In genomic region chr19:55641376-55642152, GRCh38 we compare ENCODE assay signal across 8 cellular contexts. TPM values are rescaled to one million over a fixed set of nuclear protein-coding genes. Genes with fewer than 3 reads are reported as not detected.
DNase-seq lines count a peak whose midpoint lies in the region; ATAC-seq, FAIRE-seq and TF ChIP-seq lines count a peak whose summit lies in the region.

No MANE protein-coding gene starts in this region.

- peak; percentile 2; the same call in 1 of the 2 replicates for TF ChIP-seq POLR2A in A549 (IDR thresholded peaks at IDR 0.05; ENCODE audit: low read length)

- peaks cover 10% of the 10 kb centered on the region for H3K79me1 ChIP-seq in mesenchymal stem cell (replicated peaks; ENCODE audit: low read length, poor library complexity, severe bottlenecking)

- H2BK5ac ChIP-seq in mesenchymal stem cell (ENCODE audit: low read depth, low read length, poor library complexity, severe bottlenecking) = no peak overlapping the region

- H3K4me2 ChIP-seq in A549 = peak overlapping the region; percentile 100
- H3K4me2 ChIP-seq in mesenchymal stem cell (ENCODE audit: low read length, poor library complexity, severe bottlenecking) = peak overlapping the region; percentile 100

- no peak overlapping the region for H2AFZ ChIP-seq in mesenchymal stem cell (ENCODE audit: low read depth, low read length)

- H2BK12ac ChIP-seq in mesenchymal stem cell (ENCODE audit: low read length in 2 of 2) = peak overlapping the region; percentile 28 to 35

- peak overlapping the region; percentile 57 to 92 for H3K4ac ChIP-seq in mesenchymal stem cell (ENCODE audit: low read depth in 1 of 2, low read length in 2 of 2)

- TF ChIP-seq RAD21 in A549 (conservative IDR thresholded peaks at IDR 0.05 in 1 of 2, IDR thresholded peaks at IDR 0.05 in 1 of 2) = no peak

- no peaks in the 10 kb centered on the region for H3K27me3 ChIP-seq in mesenchymal stem cell (ENCODE audit: control insufficient read depth in 1 of 2, insufficient read depth in 1 of 2, low read length in 2 of 2)
- no peaks in the 10 kb centered on the region for H3K27me3 ChIP-seq in tibial artery

- DNase-seq in A549 (ENCODE audit: low read depth in 1 of 2, low spot score in 1 of 2) = peak; percentile 63 to 68
- DNase-seq in RPMI7951 (ENCODE audit: low read depth) = peak; percentile 34
- peak; percentile 50 for DNase-seq in choroid plexus epithelial cell (ENCODE audit: low read depth)
- DNase-seq in mesenchymal stem cell = peak; percentile 60
- peak in 1 of 2 donors; percentile 29 for DNase-seq in tibial artery
- DNase-seq in middle frontal gyrus (ENCODE audit: extremely low spot score, low spot score) = no peak

- peak overlapping the region; percentile 74 for H2BK15ac ChIP-seq in mesenchymal stem cell (ENCODE audit: low read depth, poor library complexity, severe bottlenecking)

- H3K23ac ChIP-seq in mesenchymal stem cell (ENCODE audit: low read length in 2 of 2) = no peak overlapping the region

- H3K36me3 ChIP-seq in mesenchymal stem cell (ENCODE audit: control insufficient read depth in 1 of 2, insufficient read depth in 2 of 2, low read depth in 1 of 2, low read length in 2 of 2) (peaks cover 25 to 28% of the 10 kb centered on the region in 2 experiments), tibial artery (peaks cover 0 to 21% (median 10%) of the 10 kb centered on the region in 3 donors)

- peak overlapping the region; percentile 92 to 97 for H3K27ac ChIP-seq in A549
- H3K27ac ChIP-seq in mesenchymal stem cell (ENCODE audit: low read length, poor library complexity, severe bottlenecking) = peak overlapping the region; percentile 91
- H3K27ac ChIP-seq in tibial artery = peak overlapping the region; percentile 92 to 95

- no peak for FAIRE-seq in A549 (lab: Jason Lieb, UNC)

- 2% methylated on average over 30 of the region's 31 CpGs for WGBS in A549 (ENCODE audit: missing lambda C conversion rate)
- WGBS in mesenchymal stem cell = 2% methylated on average over 31 of the region's 31 CpGs

- H3K9ac ChIP-seq in mesenchymal stem cell (ENCODE audit: low read length) = peak overlapping the region; percentile 94

- peak overlapping the region in 1 of 2 experiments; percentile 57 for H3K14ac ChIP-seq in mesenchymal stem cell (ENCODE audit: low read length in 2 of 2)

- H2AK5ac ChIP-seq in mesenchymal stem cell (ENCODE audit: low read length, severe bottlenecking) = peak overlapping the region; percentile 88

- peak overlapping the region; percentile 84 to 93 for H3K18ac ChIP-seq in mesenchymal stem cell (ENCODE audit: low read depth in 1 of 2, low read length in 2 of 2)

- CTCF ChIA-PET in A549 (lab: Yijun Ruan, JAX) = interaction anchor here (1.9 to 6.3 kb wide), 4 partner anchors 9 to 137 kb away, joined by 5 to 70 read pairs (median 16); no protein-coding TSS in a partner anchor

- peak overlapping the region; percentile 90 for H4K8ac ChIP-seq in mesenchymal stem cell (ENCODE audit: low read length)

- H3K4me1 ChIP-seq in A549 (peaks cover 29% of the 10 kb centered on the region), mesenchymal stem cell (ENCODE audit: control insufficient read depth, insufficient read depth, low read depth, low read length) (peaks cover 40% of the 10 kb centered on the region), tibial artery (peaks cover 3 to 80% (median 59%) of the 10 kb centered on the region in 4 donors)

- no peak; a peak in 1 of 5 replicates for TF ChIP-seq EP300 in A549 (IDR thresholded peaks at IDR 0.05)

- intact Hi-C loops in tibial artery (cut with DNase I; ENCODE audit: low total_unique reads) = no loop called here

- no peak for TF ChIP-seq CTCF in A549 (IDR thresholded peaks at IDR 0.05)
- TF ChIP-seq CTCF in choroid plexus epithelial cell (conservative IDR thresholded peaks at IDR 0.05; ENCODE audit: low read depth, low read length) = no peak
- TF ChIP-seq CTCF in tibial artery (IDR thresholded peaks at IDR 0.05) = no peak

- ATAC-seq in A549 (peak; percentile 14 to 23), GM19035 (IDR thresholded peaks at IDR 0.05; ENCODE audit: unreplicated experiment) (peak; percentile 4), HG03378 (IDR thresholded peaks at IDR 0.05; ENCODE audit: unreplicated experiment) (no peak)

- POLR2A ChIA-PET in A549 (lab: Yijun Ruan, JAX) = interaction anchor here (0.6 to 4.1 kb wide), 4 partner anchors 9 to 406 kb away, joined by 3 to 25 read pairs (median 4); partner anchors contain the start of gene U2AF2

- H3K9me3 ChIP-seq in A549 (no peaks in the 10 kb centered on the region), mesenchymal stem cell (ENCODE audit: control insufficient read depth, low read length) (no peaks in the 10 kb centered on the region), tibial artery (no peaks in the 10 kb centered on the region)

- peak overlapping the region; percentile 18 for H4K91ac ChIP-seq in mesenchymal stem cell (ENCODE audit: low read length)

- H3K4me3 ChIP-seq in A549 = peak overlapping the region; percentile 63
- peak overlapping the region; percentile 81 for H3K4me3 ChIP-seq in choroid plexus epithelial cell (ENCODE audit: low read depth, low read length)
- peak overlapping the region; percentile 82 to 94 for H3K4me3 ChIP-seq in mesenchymal stem cell (ENCODE audit: insufficient read depth in 1 of 2, low read depth in 1 of 2, low read length in 2 of 2)
- peak overlapping the region; percentile 86 to 92 for H3K4me3 ChIP-seq in tibial artery

- H2BK120ac ChIP-seq in mesenchymal stem cell (ENCODE audit: low read depth, low read length) = peak overlapping the region; percentile 94

TF ChIP-seq in A549, 52 proteins besides CTCF, POLR2A, EP300 and RAD21 (continues in another document):
- TF ChIP-seq RCOR1 (IDR thresholded peaks at IDR 0.05; ENCODE audit: low read depth, low read length) = no peak
- TF ChIP-seq BCL3 (IDR thresholded peaks at IDR 0.05) = 0 out of 3 replicates have a peak, but pooled peaks have one; percentile 20

RNA-seq across cellular contexts. Expression of gene ZNF580, which starts 0.8 kb away (rescaled TPM):
- 9.2 and 15.2 TPM in 2 replicates for polyA plus RNA-seq in A549 (2011; rRNA removed)
- 31.0 and 40.5 TPM in 2 replicates for polyA plus RNA-seq in A549 (2012; cell fraction: cytosol; rRNA removed)
- polyA plus RNA-seq in A549 (2012; cell fraction: nucleus; rRNA removed) = 44.9 and 60.4 TPM in 2 replicates
- polyA plus RNA-seq in A549 (2017; fragmentation: RNase III; extraction: RNeasy Plus Mini Kit Qiagen cat#74134 plus additional on column Dnase treatment) = 40.5 to 57.0 TPM (median 52.8 TPM) in 3 replicates
- polyA minus RNA-seq in A549 (2011; rRNA and poly(A)+ RNA removed) = 14.0 and 15.0 TPM in 2 replicates
- 11.3 and 12.9 TPM in 2 replicates for total RNA-seq in RPMI7951 (2014; rRNA removed; shearing (Covaris generic))
- 46.7 TPM for polyA plus RNA-seq in mesenchymal stem cell (2013, experiment 1 of 2)
- polyA plus RNA-seq in mesenchymal stem cell (2013, experiment 2 of 2) = 48.6 TPM

RNA-seq across cellular contexts. Expression of gene ZNF581, which starts 1.9 kb away (rescaled TPM):
- polyA plus RNA-seq in A549 (2011; rRNA removed) (13.9 and 17.1 TPM in 2 replicates), A549 (2017; fragmentation: RNase III; extraction: RNeasy Plus Mini Kit Qiagen cat#74134 plus additional on column Dnase treatment) (24.3 to 25.6 TPM (median 24.9 TPM) in 3 replicates)
- polyA plus RNA-seq in A549 (2012; cell fraction: cytosol; rRNA removed) = 24.8 and 34.0 TPM in 2 replicates
- 24.9 and 37.8 TPM in 2 replicates for polyA plus RNA-seq in A549 (2012; cell fraction: nucleus; rRNA removed)
- 24.8 and 30.6 TPM in 2 replicates for polyA minus RNA-seq in A549 (2011; rRNA and poly(A)+ RNA removed)
- total RNA-seq in RPMI7951 (2014; rRNA removed; shearing (Covaris generic)) = 13.5 and 13.7 TPM in 2 replicates
- 30.2 TPM for polyA plus RNA-seq in mesenchymal stem cell (2013, experiment 1 of 2)
- polyA plus RNA-seq in mesenchymal stem cell (2013, experiment 2 of 2) = 31.9 TPM

RNA-seq across cellular contexts. Expression of gene CCDC106, which starts 6.4 kb away (rescaled TPM):
- polyA plus RNA-seq in A549 (2011; rRNA removed) = 5.2 and 5.5 TPM in 2 replicates
- 15.3 and 18.3 TPM in 2 replicates for polyA plus RNA-seq in A549 (2012; cell fraction: cytosol; rRNA removed)
- polyA plus RNA-seq in A549 (2012; cell fraction: nucleus; rRNA removed) = 18.6 and 20.8 TPM in 2 replicates
- polyA plus RNA-seq in A549 (2017; fragmentation: RNase III; extraction: RNeasy Plus Mini Kit Qiagen cat#74134 plus additional on column Dnase treatment) = 15.7 to 17.6 TPM (median 17.4 TPM) in 3 replicates
- polyA minus RNA-seq in A549 (2011; rRNA and poly(A)+ RNA removed) = 2.3 and 5.7 TPM in 2 replicates
- 3.7 and 5.7 TPM in 2 replicates for total RNA-seq in RPMI7951 (2014; rRNA removed; shearing (Covaris generic))
- 19.4 TPM for polyA plus RNA-seq in mesenchymal stem cell (2013, experiment 1 of 2)
- polyA plus RNA-seq in mesenchymal stem cell (2013, experiment 2 of 2) = 19.0 TPM

RNA-seq across cellular contexts. Expression of gene U2AF2, which starts 13.3 kb away (rescaled TPM):
- polyA plus RNA-seq in A549 (2011; rRNA removed) = 147 and 157 TPM in 2 replicates
- 498 and 577 TPM in 2 replicates for polyA plus RNA-seq in A549 (2012; cell fraction: cytosol; rRNA removed)
- polyA plus RNA-seq in A549 (2012; cell fraction: nucleus; rRNA removed) = 800 and 847 TPM in 2 replicates
- polyA plus RNA-seq in A549 (2017; fragmentation: RNase III; extraction: RNeasy Plus Mini Kit Qiagen cat#74134 plus additional on column Dnase treatment) = 280 to 302 TPM (median 293 TPM) in 3 replicates
- 154 and 158 TPM in 2 replicates for polyA minus RNA-seq in A549 (2011; rRNA and poly(A)+ RNA removed)
- 80.3 and 108 TPM in 2 replicates for total RNA-seq in RPMI7951 (2014; rRNA removed; shearing (Covaris generic))
- 90.3 TPM for polyA plus RNA-seq in mesenchymal stem cell (2013, experiment 1 of 2)
- polyA plus RNA-seq in mesenchymal stem cell (2013, experiment 2 of 2) = 82.6 TPM

RNA-seq across cellular contexts. Expression of gene ZNF784, which starts 17.2 kb away (rescaled TPM):
- polyA plus RNA-seq in A549 (2011; rRNA removed) (3.5 and 4.1 TPM in 2 replicates), A549 (2017; fragmentation: RNase III; extraction: RNeasy Plus Mini Kit Qiagen cat#74134 plus additional on column Dnase treatment) (6.0 to 7.1 TPM (median 6.6 TPM) in 3 replicates)
- polyA plus RNA-seq in A549 (2012; cell fraction: cytosol; rRNA removed) = 5.1 and 7.2 TPM in 2 replicates
- polyA plus RNA-seq in A549 (2012; cell fraction: nucleus; rRNA removed) = 12.3 and 14.7 TPM in 2 replicates
- polyA minus RNA-seq in A549 (2011; rRNA and poly(A)+ RNA removed) = 5.4 and 5.5 TPM in 2 replicates
- 1.6 and 2.6 TPM in 2 replicates for total RNA-seq in RPMI7951 (2014; rRNA removed; shearing (Covaris generic))
- polyA plus RNA-seq in mesenchymal stem cell (2013, experiment 1 of 2) = 2.4 TPM
- polyA plus RNA-seq in mesenchymal stem cell (2013, experiment 2 of 2) = 2.5 TPM
